1 cellular context compared by ENCODE assay signal in the genomic region with DNA sequence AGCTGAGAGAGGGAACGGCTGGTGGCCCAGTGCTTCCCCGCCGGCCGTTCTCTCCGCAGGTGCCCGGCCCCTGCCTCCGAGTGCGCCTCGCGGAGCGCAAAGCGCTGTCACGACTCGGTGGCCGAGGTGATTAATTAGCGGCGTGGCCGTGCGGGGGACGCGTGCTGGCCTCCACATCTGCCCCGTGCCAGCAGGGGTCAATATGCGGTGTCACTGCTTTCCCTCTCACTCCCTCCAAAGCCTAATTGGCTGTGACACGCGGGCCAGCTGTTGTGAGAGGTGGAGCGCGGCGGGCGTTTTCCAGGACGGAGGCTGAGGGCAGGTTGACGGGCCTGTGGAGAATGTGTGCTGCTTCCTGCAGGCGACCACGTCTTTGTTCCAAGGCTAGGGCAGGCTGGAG.
TF ChIP-seq lines count a peak whose summit lies in the region.

No MANE protein-coding gene starts in this region.

TF ChIP-seq in neural cell, 6 proteins besides CTCF, POLR2A, EP300 and RAD21 (continued from another document):
- TF ChIP-seq EZH2 (IDR thresholded peaks at IDR 0.05; ENCODE audit: borderline replicate concordance, insufficient read depth, low read length, poor library complexity, severe bottlenecking) = no peak
- no peak for TF ChIP-seq POLR2AphosphoS5 (IDR thresholded peaks at IDR 0.05)
- TF ChIP-seq, protein P1, sequence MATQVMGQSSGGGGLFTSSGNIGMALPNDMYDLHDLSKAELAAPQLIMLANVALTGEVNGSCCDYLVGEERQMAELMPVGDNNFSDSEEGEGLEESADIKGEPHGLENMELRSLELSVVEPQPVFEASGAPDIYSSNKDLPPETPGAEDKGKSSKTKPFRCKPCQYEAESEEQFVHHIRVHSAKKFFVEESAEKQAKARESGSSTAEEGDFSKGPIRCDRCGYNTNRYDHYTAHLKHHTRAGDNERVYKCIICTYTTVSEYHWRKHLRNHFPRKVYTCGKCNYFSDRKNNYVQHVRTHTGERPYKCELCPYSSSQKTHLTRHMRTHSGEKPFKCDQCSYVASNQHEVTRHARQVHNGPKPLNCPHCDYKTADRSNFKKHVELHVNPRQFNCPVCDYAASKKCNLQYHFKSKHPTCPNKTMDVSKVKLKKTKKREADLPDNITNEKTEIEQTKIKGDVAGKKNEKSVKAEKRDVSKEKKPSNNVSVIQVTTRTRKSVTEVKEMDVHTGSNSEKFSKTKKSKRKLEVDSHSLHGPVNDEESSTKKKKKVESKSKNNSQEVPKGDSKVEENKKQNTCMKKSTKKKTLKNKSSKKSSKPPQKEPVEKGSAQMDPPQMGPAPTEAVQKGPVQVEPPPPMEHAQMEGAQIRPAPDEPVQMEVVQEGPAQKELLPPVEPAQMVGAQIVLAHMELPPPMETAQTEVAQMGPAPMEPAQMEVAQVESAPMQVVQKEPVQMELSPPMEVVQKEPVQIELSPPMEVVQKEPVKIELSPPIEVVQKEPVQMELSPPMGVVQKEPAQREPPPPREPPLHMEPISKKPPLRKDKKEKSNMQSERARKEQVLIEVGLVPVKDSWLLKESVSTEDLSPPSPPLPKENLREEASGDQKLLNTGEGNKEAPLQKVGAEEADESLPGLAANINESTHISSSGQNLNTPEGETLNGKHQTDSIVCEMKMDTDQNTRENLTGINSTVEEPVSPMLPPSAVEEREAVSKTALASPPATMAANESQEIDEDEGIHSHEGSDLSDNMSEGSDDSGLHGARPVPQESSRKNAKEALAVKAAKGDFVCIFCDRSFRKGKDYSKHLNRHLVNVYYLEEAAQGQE (IDR thresholded peaks at IDR 0.05; ENCODE audit: borderline replicate concordance) = no peak
- no peak for TF ChIP-seq TAF1 (IDR thresholded peaks at IDR 0.05; ENCODE audit: low read depth)
TF ChIP-seq in neural cell: peak in this region for 0.
